ENCODE assay signal across 1 cellular context in genomic region chr7:55188590-55189446, GRCh38.
TF ChIP-seq lines count a peak whose summit lies in the region.

No MANE protein-coding gene starts in this region.

TF ChIP-seq in HepG2, 621 proteins besides CTCF, POLR2A, EP300 and RAD21 (continued from another document and continues in another):
- TF ChIP-seq ZNF407 (CRISPR knock-in tag; IDR thresholded peaks at IDR 0.05; ENCODE audit: not compliant biosample characterization) (no peak), ZNF891 (CRISPR knock-in tag; IDR thresholded peaks at IDR 0.05) (no peak), RBM22 (optimal IDR thresholded peaks at IDR 0.05; ENCODE audit: low read length) (no peak), ZNF431 (CRISPR knock-in tag; IDR thresholded peaks at IDR 0.05; ENCODE audit: borderline replicate concordance, low read depth) (no peak), MAF1 (CRISPR knock-in tag; IDR thresholded peaks at IDR 0.05; ENCODE audit: borderline replicate concordance) (no peak), KDM6A (CRISPR knock-in tag; IDR thresholded peaks at IDR 0.05; ENCODE audit: low read depth) (peak; percentile 81), ZNF33A (CRISPR knock-in tag; IDR thresholded peaks at IDR 0.05; ENCODE audit: borderline replicate concordance) (no peak), SIX4 (CRISPR knock-in tag; IDR thresholded peaks at IDR 0.05) (peak; percentile 24; the same call in 1 of the 2 replicates), PAX8 (CRISPR knock-in tag; IDR thresholded peaks at IDR 0.05; ENCODE audit: borderline replicate concordance) (0 out of 2 replicates have a peak, but pooled peaks have one; percentile 14), ZNF235 (CRISPR knock-in tag; IDR thresholded peaks at IDR 0.05; ENCODE audit: borderline replicate concordance) (peak; percentile 54; the same call in 1 of the 2 replicates), HOXA7 (CRISPR knock-in tag; IDR thresholded peaks at IDR 0.05) (no peak), HIC2 (CRISPR knock-in tag; IDR thresholded peaks at IDR 0.05; ENCODE audit: low read depth) (no peak), ZNF441 (CRISPR knock-in tag; IDR thresholded peaks at IDR 0.05; ENCODE audit: borderline replicate concordance) (no peak), NPAS2 (CRISPR knock-in tag; IDR thresholded peaks at IDR 0.05; ENCODE audit: borderline replicate concordance) (no peak), MIXL1 (CRISPR knock-in tag; IDR thresholded peaks at IDR 0.05) (peak; percentile 57; the same call in 1 of the 2 replicates), ZNF772 (CRISPR knock-in tag; IDR thresholded peaks at IDR 0.05) (peak; percentile 32), RBM39 (IDR thresholded peaks at IDR 0.05; ENCODE audit: low read depth, low read length, poor library complexity, severe bottlenecking) (no peak), NCOR1 (IDR thresholded peaks at IDR 0.05; ENCODE audit: borderline replicate concordance, low read length) (peak; percentile 32; the same call in 1 of the 2 replicates), ATAD3A (CRISPR knock-in tag; IDR thresholded peaks at IDR 0.05) (no peak), ZNF335 (CRISPR knock-in tag; IDR thresholded peaks at IDR 0.05) (peak; percentile 63; the same call in 1 of the 2 replicates), BRCA1 (CRISPR knock-in tag; IDR thresholded peaks at IDR 0.05) (no peak), ARHGAP35 (CRISPR knock-in tag; IDR thresholded peaks at IDR 0.05; ENCODE audit: borderline replicate concordance) (no peak; the same call in 1 of the 2 replicates), SALL1 (CRISPR knock-in tag; IDR thresholded peaks at IDR 0.05) (peak; percentile 85), MAFG (CRISPR knock-in tag; IDR thresholded peaks at IDR 0.05) (no peak), ZNF775 (CRISPR knock-in tag; IDR thresholded peaks at IDR 0.05; ENCODE audit: borderline replicate concordance) (no peak), ZNF333 (CRISPR knock-in tag; IDR thresholded peaks at IDR 0.05; ENCODE audit: borderline replicate concordance) (no peak), SNAPC5 (CRISPR knock-in tag; IDR thresholded peaks at IDR 0.05; ENCODE audit: borderline replicate concordance) (no peak), POLR2AphosphoS5 (IDR thresholded peaks at IDR 0.05; ENCODE audit: low read depth, low read length) (peak; percentile 68), ZNF703 (CRISPR knock-in tag; IDR thresholded peaks at IDR 0.05; ENCODE audit: borderline replicate concordance) (peak; percentile 71; the same call in 1 of the 2 replicates), SETDB1 (CRISPR knock-in tag; IDR thresholded peaks at IDR 0.05; ENCODE audit: borderline replicate concordance) (no peak)
- TF ChIP-seq, protein P1, sequence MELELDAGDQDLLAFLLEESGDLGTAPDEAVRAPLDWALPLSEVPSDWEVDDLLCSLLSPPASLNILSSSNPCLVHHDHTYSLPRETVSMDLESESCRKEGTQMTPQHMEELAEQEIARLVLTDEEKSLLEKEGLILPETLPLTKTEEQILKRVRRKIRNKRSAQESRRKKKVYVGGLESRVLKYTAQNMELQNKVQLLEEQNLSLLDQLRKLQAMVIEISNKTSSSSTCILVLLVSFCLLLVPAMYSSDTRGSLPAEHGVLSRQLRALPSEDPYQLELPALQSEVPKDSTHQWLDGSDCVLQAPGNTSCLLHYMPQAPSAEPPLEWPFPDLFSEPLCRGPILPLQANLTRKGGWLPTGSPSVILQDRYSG (CRISPR knock-in tag; IDR thresholded peaks at IDR 0.05), result no peak
- TF ChIP-seq, protein P2, sequence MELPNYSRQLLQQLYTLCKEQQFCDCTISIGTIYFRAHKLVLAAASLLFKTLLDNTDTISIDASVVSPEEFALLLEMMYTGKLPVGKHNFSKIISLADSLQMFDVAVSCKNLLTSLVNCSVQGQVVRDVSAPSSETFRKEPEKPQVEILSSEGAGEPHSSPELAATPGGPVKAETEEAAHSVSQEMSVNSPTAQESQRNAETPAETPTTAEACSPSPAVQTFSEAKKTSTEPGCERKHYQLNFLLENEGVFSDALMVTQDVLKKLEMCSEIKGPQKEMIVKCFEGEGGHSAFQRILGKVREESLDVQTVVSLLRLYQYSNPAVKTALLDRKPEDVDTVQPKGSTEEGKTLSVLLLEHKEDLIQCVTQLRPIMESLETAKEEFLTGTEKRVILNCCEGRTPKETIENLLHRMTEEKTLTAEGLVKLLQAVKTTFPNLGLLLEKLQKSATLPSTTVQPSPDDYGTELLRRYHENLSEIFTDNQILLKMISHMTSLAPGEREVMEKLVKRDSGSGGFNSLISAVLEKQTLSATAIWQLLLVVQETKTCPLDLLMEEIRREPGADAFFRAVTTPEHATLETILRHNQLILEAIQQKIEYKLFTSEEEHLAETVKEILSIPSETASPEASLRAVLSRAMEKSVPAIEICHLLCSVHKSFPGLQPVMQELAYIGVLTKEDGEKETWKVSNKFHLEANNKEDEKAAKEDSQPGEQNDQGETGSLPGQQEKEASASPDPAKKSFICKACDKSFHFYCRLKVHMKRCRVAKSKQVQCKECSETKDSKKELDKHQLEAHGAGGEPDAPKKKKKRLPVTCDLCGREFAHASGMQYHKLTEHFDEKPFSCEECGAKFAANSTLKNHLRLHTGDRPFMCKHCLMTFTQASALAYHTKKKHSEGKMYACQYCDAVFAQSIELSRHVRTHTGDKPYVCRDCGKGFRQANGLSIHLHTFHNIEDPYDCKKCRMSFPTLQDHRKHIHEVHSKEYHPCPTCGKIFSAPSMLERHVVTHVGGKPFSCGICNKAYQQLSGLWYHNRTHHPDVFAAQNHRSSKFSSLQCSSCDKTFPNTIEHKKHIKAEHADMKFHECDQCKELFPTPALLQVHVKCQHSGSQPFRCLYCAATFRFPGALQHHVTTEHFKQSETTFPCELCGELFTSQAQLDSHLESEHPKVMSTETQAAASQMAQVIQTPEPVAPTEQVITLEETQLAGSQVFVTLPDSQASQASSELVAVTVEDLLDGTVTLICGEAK (IDR thresholded peaks at IDR 0.05), result no peak
- TF ChIP-seq, protein P2 (CRISPR knock-in tag; IDR thresholded peaks at IDR 0.05), result no peak
